Comparison of ENCODE assay signal across 1 cellular context in the genomic region with DNA sequence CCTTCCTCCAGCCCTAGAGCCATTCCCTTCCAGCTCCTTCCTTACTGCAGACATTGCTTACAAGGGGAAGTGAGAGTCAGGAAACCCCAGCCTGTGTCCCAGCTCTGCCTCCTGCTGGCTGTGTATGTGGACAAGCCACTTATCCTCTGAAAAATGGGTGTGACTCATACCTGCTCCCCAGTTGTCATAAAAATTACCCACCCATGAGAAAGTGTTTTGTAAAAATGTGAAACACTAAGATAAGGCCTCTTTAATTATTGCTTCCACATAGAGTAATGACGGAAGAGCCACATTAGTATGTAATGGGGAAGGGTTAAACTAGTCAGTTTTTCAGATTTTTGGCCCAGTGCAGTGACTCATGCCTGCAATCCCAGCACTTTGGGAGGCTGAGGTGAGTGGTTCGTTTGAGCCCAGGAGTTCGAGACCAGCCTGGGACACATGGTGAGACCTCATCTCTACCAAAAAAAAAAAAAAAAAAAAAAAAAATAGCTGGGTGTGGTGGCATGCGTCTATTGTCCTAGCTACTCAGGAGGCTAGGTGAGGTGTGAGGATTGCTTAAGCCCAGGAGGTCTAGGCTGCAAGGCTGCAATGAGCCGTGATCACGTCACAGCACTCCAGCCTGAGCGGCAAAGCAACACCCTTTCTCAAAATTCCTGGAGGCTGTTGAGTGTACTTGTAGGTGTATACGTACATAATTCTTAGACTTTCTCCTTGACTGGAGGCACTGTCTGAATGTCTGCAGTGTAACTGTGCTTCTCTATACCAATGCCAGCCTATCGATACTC.
TF ChIP-seq lines count a peak whose summit lies in the region.

No MANE protein-coding gene starts in this region.

TF ChIP-seq in K562, 482 proteins besides CTCF, POLR2A, EP300 and RAD21 (continued from another document and continues in another):
- TF ChIP-seq, protein P1, sequence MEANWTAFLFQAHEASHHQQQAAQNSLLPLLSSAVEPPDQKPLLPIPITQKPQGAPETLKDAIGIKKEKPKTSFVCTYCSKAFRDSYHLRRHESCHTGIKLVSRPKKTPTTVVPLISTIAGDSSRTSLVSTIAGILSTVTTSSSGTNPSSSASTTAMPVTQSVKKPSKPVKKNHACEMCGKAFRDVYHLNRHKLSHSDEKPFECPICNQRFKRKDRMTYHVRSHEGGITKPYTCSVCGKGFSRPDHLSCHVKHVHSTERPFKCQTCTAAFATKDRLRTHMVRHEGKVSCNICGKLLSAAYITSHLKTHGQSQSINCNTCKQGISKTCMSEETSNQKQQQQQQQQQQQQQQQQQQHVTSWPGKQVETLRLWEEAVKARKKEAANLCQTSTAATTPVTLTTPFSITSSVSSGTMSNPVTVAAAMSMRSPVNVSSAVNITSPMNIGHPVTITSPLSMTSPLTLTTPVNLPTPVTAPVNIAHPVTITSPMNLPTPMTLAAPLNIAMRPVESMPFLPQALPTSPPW (CRISPR knock-in tag; IDR thresholded peaks at IDR 0.05) = peak; percentile 46; the same call in 1 of the 2 replicates
- TF ChIP-seq POLR2G (IDR thresholded peaks at IDR 0.05; ENCODE audit: low read depth, low read length) = no peak
- TF ChIP-seq JUN (IDR thresholded peaks at IDR 0.05; ENCODE audit: borderline replicate concordance, low read depth, low read length) = peak; percentile 67
- TF ChIP-seq JUN (CRISPR knock-in tag; IDR thresholded peaks at IDR 0.05; ENCODE audit: borderline replicate concordance) = no peak
- TF ChIP-seq KDM1A (IDR thresholded peaks at IDR 0.05) = peak; percentile 92 to 93
- TF ChIP-seq, protein P2, sequence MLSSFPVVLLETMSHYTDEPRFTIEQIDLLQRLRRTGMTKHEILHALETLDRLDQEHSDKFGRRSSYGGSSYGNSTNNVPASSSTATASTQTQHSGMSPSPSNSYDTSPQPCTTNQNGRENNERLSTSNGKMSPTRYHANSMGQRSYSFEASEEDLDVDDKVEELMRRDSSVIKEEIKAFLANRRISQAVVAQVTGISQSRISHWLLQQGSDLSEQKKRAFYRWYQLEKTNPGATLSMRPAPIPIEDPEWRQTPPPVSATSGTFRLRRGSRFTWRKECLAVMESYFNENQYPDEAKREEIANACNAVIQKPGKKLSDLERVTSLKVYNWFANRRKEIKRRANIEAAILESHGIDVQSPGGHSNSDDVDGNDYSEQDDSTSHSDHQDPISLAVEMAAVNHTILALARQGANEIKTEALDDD (IDR thresholded peaks at IDR 0.05) = peak; percentile 82
- no peak for TF ChIP-seq ZNF282 (CRISPR knock-in tag; IDR thresholded peaks at IDR 0.05)
- TF ChIP-seq CTBP1 (IDR thresholded peaks at IDR 0.05; ENCODE audit: borderline replicate concordance) = peak; percentile 39; the same call in 1 of the 2 replicates
- TF ChIP-seq, protein P3, sequence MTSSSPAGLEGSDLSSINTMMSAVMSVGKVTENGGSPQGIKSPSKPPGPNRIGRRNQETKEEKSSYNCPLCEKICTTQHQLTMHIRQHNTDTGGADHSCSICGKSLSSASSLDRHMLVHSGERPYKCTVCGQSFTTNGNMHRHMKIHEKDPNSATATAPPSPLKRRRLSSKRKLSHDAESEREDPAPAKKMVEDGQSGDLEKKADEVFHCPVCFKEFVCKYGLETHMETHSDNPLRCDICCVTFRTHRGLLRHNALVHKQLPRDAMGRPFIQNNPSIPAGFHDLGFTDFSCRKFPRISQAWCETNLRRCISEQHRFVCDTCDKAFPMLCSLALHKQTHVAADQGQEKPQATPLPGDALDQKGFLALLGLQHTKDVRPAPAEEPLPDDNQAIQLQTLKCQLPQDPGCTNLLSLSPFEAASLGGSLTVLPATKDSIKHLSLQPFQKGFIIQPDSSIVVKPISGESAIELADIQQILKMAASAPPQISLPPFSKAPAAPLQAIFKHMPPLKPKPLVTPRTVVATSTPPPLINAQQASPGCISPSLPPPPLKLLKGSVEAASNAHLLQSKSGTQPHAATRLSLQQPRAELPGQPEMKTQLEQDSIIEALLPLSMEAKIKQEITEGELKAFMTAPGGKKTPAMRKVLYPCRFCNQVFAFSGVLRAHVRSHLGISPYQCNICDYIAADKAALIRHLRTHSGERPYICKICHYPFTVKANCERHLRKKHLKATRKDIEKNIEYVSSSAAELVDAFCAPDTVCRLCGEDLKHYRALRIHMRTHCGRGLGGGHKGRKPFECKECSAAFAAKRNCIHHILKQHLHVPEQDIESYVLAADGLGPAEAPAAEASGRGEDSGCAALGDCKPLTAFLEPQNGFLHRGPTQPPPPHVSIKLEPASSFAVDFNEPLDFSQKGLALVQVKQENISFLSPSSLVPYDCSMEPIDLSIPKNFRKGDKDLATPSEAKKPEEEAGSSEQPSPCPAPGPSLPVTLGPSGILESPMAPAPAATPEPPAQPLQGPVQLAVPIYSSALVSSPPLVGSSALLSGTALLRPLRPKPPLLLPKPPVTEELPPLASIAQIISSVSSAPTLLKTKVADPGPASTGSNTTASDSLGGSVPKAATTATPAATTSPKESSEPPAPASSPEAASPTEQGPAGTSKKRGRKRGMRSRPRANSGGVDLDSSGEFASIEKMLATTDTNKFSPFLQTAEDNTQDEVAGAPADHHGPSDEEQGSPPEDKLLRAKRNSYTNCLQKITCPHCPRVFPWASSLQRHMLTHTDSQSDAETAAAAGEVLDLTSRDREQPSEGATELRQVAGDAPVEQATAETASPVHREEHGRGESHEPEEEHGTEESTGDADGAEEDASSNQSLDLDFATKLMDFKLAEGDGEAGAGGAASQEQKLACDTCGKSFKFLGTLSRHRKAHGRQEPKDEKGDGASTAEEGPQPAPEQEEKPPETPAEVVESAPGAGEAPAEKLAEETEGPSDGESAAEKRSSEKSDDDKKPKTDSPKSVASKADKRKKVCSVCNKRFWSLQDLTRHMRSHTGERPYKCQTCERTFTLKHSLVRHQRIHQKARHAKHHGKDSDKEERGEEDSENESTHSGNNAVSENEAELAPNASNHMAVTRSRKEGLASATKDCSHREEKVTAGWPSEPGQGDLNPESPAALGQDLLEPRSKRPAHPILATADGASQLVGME (CRISPR knock-in tag; IDR thresholded peaks at IDR 0.05) = no peak
- TF ChIP-seq, protein P4, sequence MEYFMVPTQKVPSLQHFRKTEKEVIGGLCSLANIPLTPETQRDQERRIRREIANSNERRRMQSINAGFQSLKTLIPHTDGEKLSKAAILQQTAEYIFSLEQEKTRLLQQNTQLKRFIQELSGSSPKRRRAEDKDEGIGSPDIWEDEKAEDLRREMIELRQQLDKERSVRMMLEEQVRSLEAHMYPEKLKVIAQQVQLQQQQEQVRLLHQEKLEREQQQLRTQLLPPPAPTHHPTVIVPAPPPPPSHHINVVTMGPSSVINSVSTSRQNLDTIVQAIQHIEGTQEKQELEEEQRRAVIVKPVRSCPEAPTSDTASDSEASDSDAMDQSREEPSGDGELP (CRISPR knock-in tag; IDR thresholded peaks at IDR 0.05; ENCODE audit: borderline replicate concordance) = peak; percentile 27; the same call in 1 of the 2 replicates
- TF ChIP-seq LCOR (CRISPR knock-in tag; IDR thresholded peaks at IDR 0.05) = peak; percentile 72; the same call in 1 of the 2 replicates
- TF ChIP-seq TCF3 (CRISPR knock-in tag; IDR thresholded peaks at IDR 0.05) = peak; percentile 80
- peak; percentile 65 for TF ChIP-seq SOX6 (IDR thresholded peaks at IDR 0.05)
- TF ChIP-seq DIDO1 (tag; IDR thresholded peaks at IDR 0.05; ENCODE audit: low read depth) = no peak
- TF ChIP-seq ADNP (tag; IDR thresholded peaks at IDR 0.05) = peak; percentile 69
- TF ChIP-seq, protein P5, sequence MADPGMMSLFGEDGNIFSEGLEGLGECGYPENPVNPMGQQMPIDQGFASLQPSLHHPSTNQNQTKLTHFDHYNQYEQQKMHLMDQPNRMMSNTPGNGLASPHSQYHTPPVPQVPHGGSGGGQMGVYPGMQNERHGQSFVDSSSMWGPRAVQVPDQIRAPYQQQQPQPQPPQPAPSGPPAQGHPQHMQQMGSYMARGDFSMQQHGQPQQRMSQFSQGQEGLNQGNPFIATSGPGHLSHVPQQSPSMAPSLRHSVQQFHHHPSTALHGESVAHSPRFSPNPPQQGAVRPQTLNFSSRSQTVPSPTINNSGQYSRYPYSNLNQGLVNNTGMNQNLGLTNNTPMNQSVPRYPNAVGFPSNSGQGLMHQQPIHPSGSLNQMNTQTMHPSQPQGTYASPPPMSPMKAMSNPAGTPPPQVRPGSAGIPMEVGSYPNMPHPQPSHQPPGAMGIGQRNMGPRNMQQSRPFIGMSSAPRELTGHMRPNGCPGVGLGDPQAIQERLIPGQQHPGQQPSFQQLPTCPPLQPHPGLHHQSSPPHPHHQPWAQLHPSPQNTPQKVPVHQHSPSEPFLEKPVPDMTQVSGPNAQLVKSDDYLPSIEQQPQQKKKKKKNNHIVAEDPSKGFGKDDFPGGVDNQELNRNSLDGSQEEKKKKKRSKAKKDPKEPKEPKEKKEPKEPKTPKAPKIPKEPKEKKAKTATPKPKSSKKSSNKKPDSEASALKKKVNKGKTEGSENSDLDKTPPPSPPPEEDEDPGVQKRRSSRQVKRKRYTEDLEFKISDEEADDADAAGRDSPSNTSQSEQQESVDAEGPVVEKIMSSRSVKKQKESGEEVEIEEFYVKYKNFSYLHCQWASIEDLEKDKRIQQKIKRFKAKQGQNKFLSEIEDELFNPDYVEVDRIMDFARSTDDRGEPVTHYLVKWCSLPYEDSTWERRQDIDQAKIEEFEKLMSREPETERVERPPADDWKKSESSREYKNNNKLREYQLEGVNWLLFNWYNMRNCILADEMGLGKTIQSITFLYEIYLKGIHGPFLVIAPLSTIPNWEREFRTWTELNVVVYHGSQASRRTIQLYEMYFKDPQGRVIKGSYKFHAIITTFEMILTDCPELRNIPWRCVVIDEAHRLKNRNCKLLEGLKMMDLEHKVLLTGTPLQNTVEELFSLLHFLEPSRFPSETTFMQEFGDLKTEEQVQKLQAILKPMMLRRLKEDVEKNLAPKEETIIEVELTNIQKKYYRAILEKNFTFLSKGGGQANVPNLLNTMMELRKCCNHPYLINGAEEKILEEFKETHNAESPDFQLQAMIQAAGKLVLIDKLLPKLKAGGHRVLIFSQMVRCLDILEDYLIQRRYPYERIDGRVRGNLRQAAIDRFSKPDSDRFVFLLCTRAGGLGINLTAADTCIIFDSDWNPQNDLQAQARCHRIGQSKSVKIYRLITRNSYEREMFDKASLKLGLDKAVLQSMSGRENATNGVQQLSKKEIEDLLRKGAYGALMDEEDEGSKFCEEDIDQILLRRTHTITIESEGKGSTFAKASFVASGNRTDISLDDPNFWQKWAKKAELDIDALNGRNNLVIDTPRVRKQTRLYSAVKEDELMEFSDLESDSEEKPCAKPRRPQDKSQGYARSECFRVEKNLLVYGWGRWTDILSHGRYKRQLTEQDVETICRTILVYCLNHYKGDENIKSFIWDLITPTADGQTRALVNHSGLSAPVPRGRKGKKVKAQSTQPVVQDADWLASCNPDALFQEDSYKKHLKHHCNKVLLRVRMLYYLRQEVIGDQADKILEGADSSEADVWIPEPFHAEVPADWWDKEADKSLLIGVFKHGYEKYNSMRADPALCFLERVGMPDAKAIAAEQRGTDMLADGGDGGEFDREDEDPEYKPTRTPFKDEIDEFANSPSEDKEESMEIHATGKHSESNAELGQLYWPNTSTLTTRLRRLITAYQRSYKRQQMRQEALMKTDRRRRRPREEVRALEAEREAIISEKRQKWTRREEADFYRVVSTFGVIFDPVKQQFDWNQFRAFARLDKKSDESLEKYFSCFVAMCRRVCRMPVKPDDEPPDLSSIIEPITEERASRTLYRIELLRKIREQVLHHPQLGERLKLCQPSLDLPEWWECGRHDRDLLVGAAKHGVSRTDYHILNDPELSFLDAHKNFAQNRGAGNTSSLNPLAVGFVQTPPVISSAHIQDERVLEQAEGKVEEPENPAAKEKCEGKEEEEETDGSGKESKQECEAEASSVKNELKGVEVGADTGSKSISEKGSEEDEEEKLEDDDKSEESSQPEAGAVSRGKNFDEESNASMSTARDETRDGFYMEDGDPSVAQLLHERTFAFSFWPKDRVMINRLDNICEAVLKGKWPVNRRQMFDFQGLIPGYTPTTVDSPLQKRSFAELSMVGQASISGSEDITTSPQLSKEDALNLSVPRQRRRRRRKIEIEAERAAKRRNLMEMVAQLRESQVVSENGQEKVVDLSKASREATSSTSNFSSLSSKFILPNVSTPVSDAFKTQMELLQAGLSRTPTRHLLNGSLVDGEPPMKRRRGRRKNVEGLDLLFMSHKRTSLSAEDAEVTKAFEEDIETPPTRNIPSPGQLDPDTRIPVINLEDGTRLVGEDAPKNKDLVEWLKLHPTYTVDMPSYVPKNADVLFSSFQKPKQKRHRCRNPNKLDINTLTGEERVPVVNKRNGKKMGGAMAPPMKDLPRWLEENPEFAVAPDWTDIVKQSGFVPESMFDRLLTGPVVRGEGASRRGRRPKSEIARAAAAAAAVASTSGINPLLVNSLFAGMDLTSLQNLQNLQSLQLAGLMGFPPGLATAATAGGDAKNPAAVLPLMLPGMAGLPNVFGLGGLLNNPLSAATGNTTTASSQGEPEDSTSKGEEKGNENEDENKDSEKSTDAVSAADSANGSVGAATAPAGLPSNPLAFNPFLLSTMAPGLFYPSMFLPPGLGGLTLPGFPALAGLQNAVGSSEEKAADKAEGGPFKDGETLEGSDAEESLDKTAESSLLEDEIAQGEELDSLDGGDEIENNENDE (IDR thresholded peaks at IDR 0.05; ENCODE audit: low read depth, low read length) = no peak
- no peak for TF ChIP-seq MYBL2 (IDR thresholded peaks at IDR 0.05; ENCODE audit: low read depth)
- TF ChIP-seq MYBL2 (CRISPR knock-in tag; IDR thresholded peaks at IDR 0.05; ENCODE audit: borderline replicate concordance) = no peak
- TF ChIP-seq DPF2 (IDR thresholded peaks at IDR 0.05) = peak; percentile 73
- TF ChIP-seq ZFP36 (IDR thresholded peaks at IDR 0.05; ENCODE audit: low read depth, low read length, partially characterized antibody) = no peak
- TF ChIP-seq ATF7 (IDR thresholded peaks at IDR 0.05) = 0 out of 2 replicates have a peak, but pooled peaks have one; percentile 52
- TF ChIP-seq SPI1 (IDR thresholded peaks at IDR 0.05; ENCODE audit: borderline replicate concordance, low read depth, low read length) = peak; percentile 76
- TF ChIP-seq CREM (IDR thresholded peaks at IDR 0.05; ENCODE audit: low read depth) = peak; percentile 37; the same call in 1 of the 2 replicates
- TF ChIP-seq, protein P6, sequence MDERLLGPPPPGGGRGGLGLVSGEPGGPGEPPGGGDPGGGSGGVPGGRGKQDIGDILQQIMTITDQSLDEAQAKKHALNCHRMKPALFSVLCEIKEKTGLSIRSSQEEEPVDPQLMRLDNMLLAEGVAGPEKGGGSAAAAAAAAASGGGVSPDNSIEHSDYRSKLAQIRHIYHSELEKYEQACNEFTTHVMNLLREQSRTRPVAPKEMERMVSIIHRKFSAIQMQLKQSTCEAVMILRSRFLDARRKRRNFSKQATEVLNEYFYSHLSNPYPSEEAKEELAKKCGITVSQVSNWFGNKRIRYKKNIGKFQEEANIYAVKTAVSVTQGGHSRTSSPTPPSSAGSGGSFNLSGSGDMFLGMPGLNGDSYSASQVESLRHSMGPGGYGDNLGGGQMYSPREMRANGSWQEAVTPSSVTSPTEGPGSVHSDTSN (CRISPR knock-in tag; IDR thresholded peaks at IDR 0.05; ENCODE audit: low read depth) = no peak
- TF ChIP-seq, protein P6 (tag; conservative IDR thresholded peaks at IDR 0.05; ENCODE audit: low read depth) = peak; percentile 45
